In the genomic region with DNA sequence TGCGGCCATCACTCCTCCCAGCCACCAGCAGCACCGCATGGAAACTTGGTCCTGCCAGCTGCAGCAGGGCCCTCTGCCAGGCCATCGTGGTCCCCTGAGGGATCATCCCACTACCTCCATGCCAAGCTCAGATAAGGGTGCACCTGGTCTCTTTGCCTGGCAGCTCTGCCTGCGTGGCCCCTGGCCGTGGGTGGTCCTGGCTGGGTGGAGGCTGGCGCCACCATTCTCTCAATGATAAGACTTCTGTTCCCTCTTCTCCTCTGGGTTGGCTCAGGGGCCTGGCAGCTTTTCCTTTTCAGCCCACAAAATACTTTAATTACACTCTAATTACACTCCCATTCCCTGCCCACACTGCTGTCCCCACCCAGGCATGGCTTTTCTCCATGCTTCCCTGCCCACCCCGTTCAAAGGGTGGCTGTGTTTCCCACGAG, we compare ENCODE assay signal across 13 cellular contexts.
"Had no signal": no experiment of that assay in that cellular context is flagged by ENCODE, and none has a peak within 500 bp of the region (broad histone marks: within the 10 kb centered on the region; RNA-seq: fewer than 3 reads in every experiment).

No MANE protein-coding gene starts in this region.

- DNase-seq: activated CD4-positive, alpha-beta T cell treated with anti-CD3 and anti-CD28 coated beads, Interleukin-2, amount 10 ng/mL, durations not matched to agents 7 days and 5 days; activated CD4-positive, CD25-positive, alpha-beta regulatory T cell; activated T-cell treated with anti-CD3 and anti-CD28 coated beads for 4 hours; amniotic stem cell; body of pancreas; endodermal cell; lower lobe of right lung; midbrain; posterior cingulate gyrus; tibial artery had no signal

- H3K36me3 Mint-ChIP-seq: activated naive CD4-positive, alpha-beta T cell treated with anti-CD3 and anti-CD28 coated beads, Interleukin-2, amount 50 U/mL, for 72 hours; stimulated activated effector memory CD8-positive, alpha-beta T cell treated with anti-CD3 and anti-CD28 coated beads, Interleukin-12 subunit alpha, Interleukin-12 subunit beta, amount 100 ng/mL, for 72 hours had no signal

- H3K27ac Mint-ChIP-seq: activated CD4-positive, alpha-beta T cell treated with anti-CD3 and anti-CD28 coated beads, Interleukin-2, amount 10 ng/mL, durations not matched to agents 7 days and 5 days; activated naive CD4-positive, alpha-beta T cell treated with anti-CD3 and anti-CD28 coated beads, Interleukin-2, amount 50 U/mL, for 72 hours; dendritic cell treated with granulocyte-macrophage colony-stimulating factor and Interleukin-4, amounts not matched to agents 40 ng/mL and 50 ng/mL, for 4 days; endodermal cell; stimulated activated effector memory CD8-positive, alpha-beta T cell treated with anti-CD3 and anti-CD28 coated beads, Interleukin-12 subunit alpha, Interleukin-12 subunit beta, amount 100 ng/mL, for 72 hours had no signal

- ATAC-seq: activated naive CD4-positive, alpha-beta T cell treated with anti-CD3 and anti-CD28 coated beads, Interleukin-2, amount 50 U/mL, for 72 hours; body of pancreas; lower lobe of right lung; stimulated activated effector memory CD8-positive, alpha-beta T cell treated with anti-CD3 and anti-CD28 coated beads, Interleukin-12 subunit alpha, Interleukin-12 subunit beta, amount 100 ng/mL, for 72 hours had no signal

- H3K4me1 Mint-ChIP-seq: activated CD4-positive, alpha-beta T cell treated with anti-CD3 and anti-CD28 coated beads, Interleukin-2, amount 10 ng/mL, durations not matched to agents 7 days and 5 days had no signal

- H3K4me3 Mint-ChIP-seq: activated CD4-positive, alpha-beta T cell treated with anti-CD3 and anti-CD28 coated beads, Interleukin-2, amount 10 ng/mL, durations not matched to agents 7 days and 5 days; dendritic cell treated with granulocyte-macrophage colony-stimulating factor and Interleukin-4, amounts not matched to agents 40 ng/mL and 50 ng/mL, for 4 days; endodermal cell; stimulated activated effector memory CD8-positive, alpha-beta T cell treated with anti-CD3 and anti-CD28 coated beads, Interleukin-12 subunit alpha, Interleukin-12 subunit beta, amount 100 ng/mL, for 72 hours had no signal

- H3K9me3 Mint-ChIP-seq: activated CD4-positive, alpha-beta T cell treated with anti-CD3 and anti-CD28 coated beads, Interleukin-2, amount 10 ng/mL, durations not matched to agents 7 days and 5 days; activated naive CD4-positive, alpha-beta T cell treated with anti-CD3 and anti-CD28 coated beads, Interleukin-2, amount 50 U/mL, for 72 hours; dendritic cell treated with granulocyte-macrophage colony-stimulating factor and Interleukin-4, amounts not matched to agents 40 ng/mL and 50 ng/mL, for 4 days; endodermal cell; stimulated activated effector memory CD8-positive, alpha-beta T cell treated with anti-CD3 and anti-CD28 coated beads, Interleukin-12 subunit alpha, Interleukin-12 subunit beta, amount 100 ng/mL, for 72 hours had no signal
